ENCODE assay signal across 15 cellular contexts in genomic region chr6:20215310-20215709, GRCh38. TPM values are rescaled to one million over a fixed set of nuclear protein-coding genes. Genes with fewer than 3 reads are reported as not detected.
DNase-seq lines count a peak whose midpoint lies in the region; ATAC-seq and TF ChIP-seq lines count a peak whose summit lies in the region.
"Had no signal": no experiment of that assay in that cellular context is flagged by ENCODE, and none has a peak within 500 bp of the region (broad histone marks: within the 10 kb centered on the region; RNA-seq: fewer than 3 reads in every experiment).

No MANE protein-coding gene starts in this region.

- no peak for DNase-seq in left ventricle myocardium inferior
- no peak for DNase-seq in Right ventricle myocardium superior
- DNase-seq in PC-3 = peak; percentile 18
- no peak for DNase-seq in neural crest cell (ENCODE audit: low read depth, low spot score)
- DNase-seq in NCI-H2107 (lab: John Stamatoyannopoulos, UW) = no peak
- no peak for DNase-seq in glomerular visceral epithelial cell (ENCODE audit: extremely low spot score)
- DNase-seq: ACHN; BE2C; C1 segment of cervical spinal cord; Caco-2; CD4-positive, CD25-positive, alpha-beta regulatory T cell; GDM1; HCEC 1CT; HFFc6 had no signal

- TF ChIP-seq CTCF in left ventricle myocardium inferior (IDR thresholded peaks at IDR 0.05; ENCODE audit: borderline replicate concordance) (no peak), PC-3 (conservative IDR thresholded peaks at IDR 0.05; ENCODE audit: low read depth, low read length) (no peak), neural crest cell (conservative IDR thresholded peaks at IDR 0.05) (no peak)

- H3K4me1 Mint-ChIP-seq in neural crest cell = peaks cover 26% of the 10 kb centered on the region

- CTCF ChIA-PET in PC-3 (lab: Charles Lee) = no interaction called here

- H3K27me3 Mint-ChIP-seq in neural crest cell (ENCODE audit: low read depth) = peaks cover 27% of the 10 kb centered on the region
- H3K27me3 Mint-ChIP-seq: CD4-positive, CD25-positive, alpha-beta regulatory T cell had no signal

- H3K9me2 ChIP-seq in PC-3 (replicated peaks; ENCODE audit: low read length) = no peaks in the 10 kb centered on the region

- no peaks in the 10 kb centered on the region for H3K36me3 Mint-ChIP-seq in neural crest cell (ENCODE audit: low read depth)
- H3K36me3 Mint-ChIP-seq: CD4-positive, CD25-positive, alpha-beta regulatory T cell had no signal

- intact Hi-C loops in left ventricle myocardium inferior (cut with micrococcal nuclease) = no loop called here
- intact Hi-C loops in Right ventricle myocardium superior (cut with DNase I) = no loop called here
- intact Hi-C loops in PC-3 (cut with micrococcal nuclease) = loop anchor here (10.0 kb wide), 1 partner anchor 319 kb away; the partner anchor contains the start of gene CDKAL1

- H3K9me3 Mint-ChIP-seq in neural crest cell = no peaks in the 10 kb centered on the region
- H3K9me3 Mint-ChIP-seq: GM23338, HFFc6 had no signal

- ATAC-seq in Right ventricle myocardium superior (ENCODE audit: poor library complexity) (no peak), PC-3 (no peak)
- ATAC-seq: GM23338 had no signal

- no peaks in the 10 kb centered on the region for H3K27me3 ChIP-seq in left ventricle myocardium inferior (ENCODE audit: low read depth)
- no peaks in the 10 kb centered on the region for H3K27me3 ChIP-seq in PC-3 (ENCODE audit: low read length)

- H3K9me3 ChIP-seq in left ventricle myocardium inferior (replicated peaks) (no peaks in the 10 kb centered on the region), PC-3 (ENCODE audit: low read length) (no peaks in the 10 kb centered on the region)
- H3K9me3 ChIP-seq: BE2C, Caco-2 had no signal

- peaks cover 70% of the 10 kb centered on the region for H3K4me1 ChIP-seq in left ventricle myocardium inferior
- peaks cover 20% of the 10 kb centered on the region for H3K4me1 ChIP-seq in PC-3 (ENCODE audit: insufficient read depth, low read length)
- H3K4me1 ChIP-seq: BE2C had no signal

- no peak overlapping the region for H3K4me2 ChIP-seq in PC-3 (ENCODE audit: low read length)
- H3K4me2 ChIP-seq: GM23338 had no signal

- H3K36me3 ChIP-seq in left ventricle myocardium inferior (no peaks in the 10 kb centered on the region), PC-3 (ENCODE audit: low read depth, low read length) (no peaks in the 10 kb centered on the region)
- H3K36me3 ChIP-seq: BE2C had no signal

- H3K9ac ChIP-seq in PC-3 (ENCODE audit: low read length) = no peak overlapping the region

- POLR2A ChIA-PET in PC-3 (lab: Charles Lee; ENCODE audit: unreplicated experiment) = no interaction called here

- H3K79me2 ChIP-seq in PC-3 (ENCODE audit: low read length) = peaks cover 7% of the 10 kb centered on the region

- H4K20me1 ChIP-seq in PC-3 (ENCODE audit: low read length) = no peaks in the 10 kb centered on the region

- BruUV-seq in PC-3 (replicated peaks; lab: Mats Ljungman, UMichigan) = no TSS peak

- H2AFZ ChIP-seq in PC-3 (ENCODE audit: low read length) = no peak overlapping the region
- H2AFZ ChIP-seq: GM23338 had no signal

- H3K27ac Mint-ChIP-seq in neural crest cell (ENCODE audit: unreplicated experiment) = no peak overlapping the region
- H3K27ac Mint-ChIP-seq: CD4-positive, CD25-positive, alpha-beta regulatory T cell; GM23338; HFFc6 had no signal

- H3K4me3 ChIP-seq in left ventricle myocardium inferior (no peak overlapping the region), PC-3 (ENCODE audit: low read length) (no peak overlapping the region)
- H3K4me3 ChIP-seq: GM23338 had no signal

- H3F3A ChIP-seq in PC-3 (ENCODE audit: low read length, unreplicated experiment) = no peaks in the 10 kb centered on the region

- H3K27ac ChIP-seq in left ventricle myocardium inferior (replicated peaks) (peak overlapping the region; percentile 97), PC-3 (ENCODE audit: low read length) (no peak overlapping the region)

- H3K4me3 Mint-ChIP-seq in neural crest cell = peak overlapping the region; percentile 18
- H3K4me3 Mint-ChIP-seq: GM23338, HFFc6 had no signal

RNA-seq across cellular contexts. Expression of gene MBOAT1, which starts 3.0 kb away (rescaled TPM):
- total RNA-seq in left ventricle myocardium inferior = 5.6 TPM
- total RNA-seq in Right ventricle myocardium superior = 5.2 TPM
- total RNA-seq in PC-3 (2014; rRNA removed) = 8.4 and 10.3 TPM in 2 replicates
- 11.4 and 12.0 TPM in 2 replicates for total RNA-seq in neural crest cell
